ENCODE assay signal across 1 cellular context in the genomic region with DNA sequence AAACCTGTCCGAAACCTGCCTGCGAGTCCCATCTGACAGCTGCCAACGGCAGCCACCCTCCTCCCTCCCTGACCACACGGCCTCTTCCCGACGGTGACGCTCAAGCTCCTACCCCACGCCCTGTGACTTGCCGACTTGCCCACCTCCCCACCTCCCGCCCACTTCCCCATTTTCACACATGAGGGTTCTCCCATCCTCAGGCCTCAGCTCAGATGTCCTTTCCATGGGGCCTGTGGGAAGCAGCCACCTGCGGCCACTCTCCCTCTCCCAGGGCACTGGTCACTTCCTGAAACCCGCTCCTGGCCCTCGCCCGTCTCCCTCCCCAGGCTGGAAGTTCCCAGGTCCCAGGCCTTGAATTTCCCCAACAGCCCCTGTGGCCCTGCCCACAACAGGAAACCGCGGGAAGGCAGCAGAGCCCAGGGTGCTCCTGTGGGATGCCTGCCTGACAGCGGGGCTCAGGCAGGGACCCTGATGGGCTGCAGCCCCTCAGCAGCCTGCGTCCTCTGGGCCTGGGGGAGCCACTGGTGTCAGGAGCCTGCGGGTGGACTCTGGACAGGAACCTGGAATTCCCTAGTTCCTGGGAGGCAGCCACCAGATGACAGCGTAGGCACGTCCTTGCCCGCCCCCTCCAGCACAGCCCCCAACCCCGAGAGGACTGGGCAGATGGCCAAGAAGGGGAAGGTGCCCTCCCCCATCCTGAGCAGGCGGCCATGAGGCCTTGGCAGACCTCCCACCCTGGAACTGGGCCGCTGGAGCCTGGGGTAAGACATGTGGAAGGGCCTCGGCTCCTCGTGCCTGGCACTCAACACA.
TF ChIP-seq lines count a peak whose summit lies in the region.

No MANE protein-coding gene starts in this region.

TF ChIP-seq in HepG2, 621 proteins besides CTCF, POLR2A, EP300 and RAD21 (continued from another document and continues in another):
- TF ChIP-seq, protein P1, sequence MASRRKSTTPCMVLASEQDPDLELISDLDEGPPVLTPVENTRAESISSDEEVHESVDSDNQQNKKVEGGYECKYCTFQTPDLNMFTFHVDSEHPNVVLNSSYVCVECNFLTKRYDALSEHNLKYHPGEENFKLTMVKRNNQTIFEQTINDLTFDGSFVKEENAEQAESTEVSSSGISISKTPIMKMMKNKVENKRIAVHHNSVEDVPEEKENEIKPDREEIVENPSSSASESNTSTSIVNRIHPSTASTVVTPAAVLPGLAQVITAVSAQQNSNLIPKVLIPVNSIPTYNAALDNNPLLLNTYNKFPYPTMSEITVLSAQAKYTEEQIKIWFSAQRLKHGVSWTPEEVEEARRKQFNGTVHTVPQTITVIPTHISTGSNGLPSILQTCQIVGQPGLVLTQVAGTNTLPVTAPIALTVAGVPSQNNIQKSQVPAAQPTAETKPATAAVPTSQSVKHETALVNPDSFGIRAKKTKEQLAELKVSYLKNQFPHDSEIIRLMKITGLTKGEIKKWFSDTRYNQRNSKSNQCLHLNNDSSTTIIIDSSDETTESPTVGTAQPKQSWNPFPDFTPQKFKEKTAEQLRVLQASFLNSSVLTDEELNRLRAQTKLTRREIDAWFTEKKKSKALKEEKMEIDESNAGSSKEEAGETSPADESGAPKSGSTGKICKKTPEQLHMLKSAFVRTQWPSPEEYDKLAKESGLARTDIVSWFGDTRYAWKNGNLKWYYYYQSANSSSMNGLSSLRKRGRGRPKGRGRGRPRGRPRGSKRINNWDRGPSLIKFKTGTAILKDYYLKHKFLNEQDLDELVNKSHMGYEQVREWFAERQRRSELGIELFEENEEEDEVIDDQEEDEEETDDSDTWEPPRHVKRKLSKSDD (CRISPR knock-in tag; IDR thresholded peaks at IDR 0.05; ENCODE audit: low read depth) = no peak
- TF ChIP-seq ARID2 (CRISPR knock-in tag; IDR thresholded peaks at IDR 0.05; ENCODE audit: borderline replicate concordance) (no peak), ZSCAN29 (CRISPR knock-in tag; conservative IDR thresholded peaks at IDR 0.05) (peak; percentile 96; the same call in 1 of the 2 replicates), NFRKB (IDR thresholded peaks at IDR 0.05) (no peak), MYNN (CRISPR knock-in tag; IDR thresholded peaks at IDR 0.05; ENCODE audit: low read depth) (no peak), ZNF263 (CRISPR knock-in tag; IDR thresholded peaks at IDR 0.05) (no peak), SRSF1 (optimal IDR thresholded peaks at IDR 0.05; ENCODE audit: low read depth, low read length) (no peak), ZKSCAN1 (IDR thresholded peaks at IDR 0.05; ENCODE audit: low read length) (no peak), SIX1 (CRISPR knock-in tag; IDR thresholded peaks at IDR 0.05; ENCODE audit: borderline replicate concordance) (no peak), ARNTL (CRISPR knock-in tag; IDR thresholded peaks at IDR 0.05) (no peak; the same call in 1 of the 2 replicates), PAX8 (CRISPR knock-in tag; IDR thresholded peaks at IDR 0.05; ENCODE audit: borderline replicate concordance) (no peak), CREB1 (IDR thresholded peaks at IDR 0.05) (no peak), CREB1 (CRISPR knock-in tag; IDR thresholded peaks at IDR 0.05) (peak; percentile 22; the same call in 1 of the 2 replicates), DMAP1 (CRISPR knock-in tag; IDR thresholded peaks at IDR 0.05) (no peak; the same call in 1 of the 2 replicates), GZF1 (CRISPR knock-in tag; IDR thresholded peaks at IDR 0.05) (no peak), MXD3 (CRISPR knock-in tag; IDR thresholded peaks at IDR 0.05) (no peak), TBP (CRISPR knock-in tag; IDR thresholded peaks at IDR 0.05) (no peak), FOXA1 (IDR thresholded peaks at IDR 0.05) (no peak), FOXA1 (CRISPR knock-in tag; IDR thresholded peaks at IDR 0.05) (no peak), SIX4 (CRISPR knock-in tag; IDR thresholded peaks at IDR 0.05) (no peak), ZBTB1 (CRISPR knock-in tag; IDR thresholded peaks at IDR 0.05; ENCODE audit: borderline replicate concordance) (no peak), TAF15 (IDR thresholded peaks at IDR 0.05; ENCODE audit: low read depth, low read length, poor library complexity, severe bottlenecking) (no peak), TAF1 (CRISPR knock-in tag; IDR thresholded peaks at IDR 0.05) (no peak), ZNF432 (CRISPR knock-in tag; IDR thresholded peaks at IDR 0.05; ENCODE audit: borderline replicate concordance) (no peak), SAP130 (CRISPR knock-in tag; IDR thresholded peaks at IDR 0.05; ENCODE audit: low read depth) (peak; percentile 51), ZSCAN9 (CRISPR knock-in tag; IDR thresholded peaks at IDR 0.05; ENCODE audit: borderline replicate concordance) (no peak), SP4 (CRISPR knock-in tag; IDR thresholded peaks at IDR 0.05) (no peak), SETDB1 (CRISPR knock-in tag; IDR thresholded peaks at IDR 0.05; ENCODE audit: borderline replicate concordance) (no peak), ZNF816 (CRISPR knock-in tag; IDR thresholded peaks at IDR 0.05; ENCODE audit: borderline replicate concordance) (no peak), MIXL1 (CRISPR knock-in tag; IDR thresholded peaks at IDR 0.05) (no peak), ZNF629 (CRISPR knock-in tag; conservative IDR thresholded peaks at IDR 0.05) (no peak), HNRNPL (IDR thresholded peaks at IDR 0.05; ENCODE audit: low read depth, low read length) (0 out of 2 replicates have a peak, but pooled peaks have one; percentile 19), ZNF224 (CRISPR knock-in tag; IDR thresholded peaks at IDR 0.05) (no peak), UBTF (CRISPR knock-in tag; IDR thresholded peaks at IDR 0.05) (no peak), PITX1 (CRISPR knock-in tag; IDR thresholded peaks at IDR 0.05) (no peak), ZNF317 (CRISPR knock-in tag; IDR thresholded peaks at IDR 0.05) (no peak), ZNF720 (CRISPR knock-in tag; IDR thresholded peaks at IDR 0.05) (no peak), ZNF570 (CRISPR knock-in tag; IDR thresholded peaks at IDR 0.05; ENCODE audit: borderline replicate concordance) (no peak), CSRNP2 (CRISPR knock-in tag; conservative IDR thresholded peaks at IDR 0.05; ENCODE audit: low read depth) (no peak), ZNF350 (CRISPR knock-in tag; IDR thresholded peaks at IDR 0.05; ENCODE audit: borderline replicate concordance, low read depth) (no peak; the same call in 1 of the 2 replicates), HNRNPK (IDR thresholded peaks at IDR 0.05; ENCODE audit: low read depth, low read length, poor library complexity, severe bottlenecking) (no peak), HOXA5 (CRISPR knock-in tag; IDR thresholded peaks at IDR 0.05) (no peak), ZBTB25 (CRISPR knock-in tag; IDR thresholded peaks at IDR 0.05) (no peak), ZBTB7B (CRISPR knock-in tag; IDR thresholded peaks at IDR 0.05) (peak; percentile 67)
- TF ChIP-seq, protein P2, sequence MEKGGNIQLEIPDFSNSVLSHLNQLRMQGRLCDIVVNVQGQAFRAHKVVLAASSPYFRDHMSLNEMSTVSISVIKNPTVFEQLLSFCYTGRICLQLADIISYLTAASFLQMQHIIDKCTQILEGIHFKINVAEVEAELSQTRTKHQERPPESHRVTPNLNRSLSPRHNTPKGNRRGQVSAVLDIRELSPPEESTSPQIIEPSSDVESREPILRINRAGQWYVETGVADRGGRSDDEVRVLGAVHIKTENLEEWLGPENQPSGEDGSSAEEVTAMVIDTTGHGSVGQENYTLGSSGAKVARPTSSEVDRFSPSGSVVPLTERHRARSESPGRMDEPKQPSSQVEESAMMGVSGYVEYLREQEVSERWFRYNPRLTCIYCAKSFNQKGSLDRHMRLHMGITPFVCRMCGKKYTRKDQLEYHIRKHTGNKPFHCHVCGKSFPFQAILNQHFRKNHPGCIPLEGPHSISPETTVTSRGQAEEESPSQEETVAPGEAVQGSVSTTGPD (CRISPR knock-in tag; IDR thresholded peaks at IDR 0.05) = no peak
- TF ChIP-seq, protein P3, sequence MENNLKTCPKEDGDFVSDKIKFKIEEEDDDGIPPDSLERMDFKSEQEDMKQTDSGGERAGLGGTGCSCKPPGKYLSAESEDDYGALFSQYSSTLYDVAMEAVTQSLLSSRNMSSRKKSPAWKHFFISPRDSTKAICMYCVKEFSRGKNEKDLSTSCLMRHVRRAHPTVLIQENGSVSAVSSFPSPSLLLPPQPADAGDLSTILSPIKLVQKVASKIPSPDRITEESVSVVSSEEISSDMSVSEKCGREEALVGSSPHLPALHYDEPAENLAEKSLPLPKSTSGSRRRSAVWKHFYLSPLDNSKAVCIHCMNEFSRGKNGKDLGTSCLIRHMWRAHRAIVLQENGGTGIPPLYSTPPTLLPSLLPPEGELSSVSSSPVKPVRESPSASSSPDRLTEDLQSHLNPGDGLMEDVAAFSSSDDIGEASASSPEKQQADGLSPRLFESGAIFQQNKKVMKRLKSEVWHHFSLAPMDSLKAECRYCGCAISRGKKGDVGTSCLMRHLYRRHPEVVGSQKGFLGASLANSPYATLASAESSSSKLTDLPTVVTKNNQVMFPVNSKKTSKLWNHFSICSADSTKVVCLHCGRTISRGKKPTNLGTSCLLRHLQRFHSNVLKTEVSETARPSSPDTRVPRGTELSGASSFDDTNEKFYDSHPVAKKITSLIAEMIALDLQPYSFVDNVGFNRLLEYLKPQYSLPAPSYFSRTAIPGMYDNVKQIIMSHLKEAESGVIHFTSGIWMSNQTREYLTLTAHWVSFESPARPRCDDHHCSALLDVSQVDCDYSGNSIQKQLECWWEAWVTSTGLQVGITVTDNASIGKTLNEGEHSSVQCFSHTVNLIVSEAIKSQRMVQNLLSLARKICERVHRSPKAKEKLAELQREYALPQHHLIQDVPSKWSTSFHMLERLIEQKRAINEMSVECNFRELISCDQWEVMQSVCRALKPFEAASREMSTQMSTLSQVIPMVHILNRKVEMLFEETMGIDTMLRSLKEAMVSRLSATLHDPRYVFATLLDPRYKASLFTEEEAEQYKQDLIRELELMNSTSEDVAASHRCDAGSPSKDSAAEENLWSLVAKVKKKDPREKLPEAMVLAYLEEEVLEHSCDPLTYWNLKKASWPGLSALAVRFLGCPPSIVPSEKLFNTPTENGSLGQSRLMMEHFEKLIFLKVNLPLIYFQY (CRISPR knock-in tag; IDR thresholded peaks at IDR 0.05; ENCODE audit: borderline replicate concordance) = no peak
- TF ChIP-seq, protein P4, sequence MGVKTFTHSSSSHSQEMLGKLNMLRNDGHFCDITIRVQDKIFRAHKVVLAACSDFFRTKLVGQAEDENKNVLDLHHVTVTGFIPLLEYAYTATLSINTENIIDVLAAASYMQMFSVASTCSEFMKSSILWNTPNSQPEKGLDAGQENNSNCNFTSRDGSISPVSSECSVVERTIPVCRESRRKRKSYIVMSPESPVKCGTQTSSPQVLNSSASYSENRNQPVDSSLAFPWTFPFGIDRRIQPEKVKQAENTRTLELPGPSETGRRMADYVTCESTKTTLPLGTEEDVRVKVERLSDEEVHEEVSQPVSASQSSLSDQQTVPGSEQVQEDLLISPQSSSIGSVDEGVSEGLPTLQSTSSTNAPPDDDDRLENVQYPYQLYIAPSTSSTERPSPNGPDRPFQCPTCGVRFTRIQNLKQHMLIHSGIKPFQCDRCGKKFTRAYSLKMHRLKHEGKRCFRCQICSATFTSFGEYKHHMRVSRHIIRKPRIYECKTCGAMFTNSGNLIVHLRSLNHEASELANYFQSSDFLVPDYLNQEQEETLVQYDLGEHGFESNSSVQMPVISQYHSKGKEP (CRISPR knock-in tag; IDR thresholded peaks at IDR 0.05) = no peak
- TF ChIP-seq, protein P5, sequence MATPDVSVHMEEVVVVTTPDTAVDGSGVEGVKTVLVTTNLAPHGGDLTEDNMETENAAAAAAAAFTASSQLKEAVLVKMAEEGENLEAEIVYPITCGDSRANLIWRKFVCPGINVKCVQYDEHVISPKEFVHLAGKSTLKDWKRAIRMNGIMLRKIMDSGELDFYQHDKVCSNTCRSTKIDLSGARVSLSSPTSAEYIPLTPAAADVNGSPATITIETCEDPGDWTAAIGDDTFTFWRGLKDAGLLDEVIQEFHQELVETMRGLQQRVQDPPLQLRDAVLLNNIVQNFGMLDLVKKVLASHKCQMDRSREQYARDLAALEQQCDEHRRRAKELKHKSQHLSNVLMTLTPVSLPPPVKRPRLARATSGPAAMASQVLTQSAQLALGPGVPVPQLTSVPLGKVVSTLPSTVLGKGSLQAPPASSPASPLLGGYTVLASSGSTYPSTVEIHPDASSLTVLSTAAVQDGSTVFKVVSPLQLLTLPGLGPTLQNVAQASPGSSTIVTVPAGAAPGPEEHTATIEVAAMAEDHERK (CRISPR knock-in tag; IDR thresholded peaks at IDR 0.05; ENCODE audit: low read depth) = no peak
